ENCODE assay signal across 1 cellular context in genomic region chr6:136787726-136788068, GRCh38.
TF ChIP-seq lines count a peak whose summit lies in the region.

No MANE protein-coding gene starts in this region.

TF ChIP-seq in GM23338, 12 proteins besides CTCF, POLR2A, EP300 and RAD21:
- no peak for TF ChIP-seq ZNF462 (CRISPR knock-in tag; IDR thresholded peaks at IDR 0.05)
- TF ChIP-seq, protein P1, sequence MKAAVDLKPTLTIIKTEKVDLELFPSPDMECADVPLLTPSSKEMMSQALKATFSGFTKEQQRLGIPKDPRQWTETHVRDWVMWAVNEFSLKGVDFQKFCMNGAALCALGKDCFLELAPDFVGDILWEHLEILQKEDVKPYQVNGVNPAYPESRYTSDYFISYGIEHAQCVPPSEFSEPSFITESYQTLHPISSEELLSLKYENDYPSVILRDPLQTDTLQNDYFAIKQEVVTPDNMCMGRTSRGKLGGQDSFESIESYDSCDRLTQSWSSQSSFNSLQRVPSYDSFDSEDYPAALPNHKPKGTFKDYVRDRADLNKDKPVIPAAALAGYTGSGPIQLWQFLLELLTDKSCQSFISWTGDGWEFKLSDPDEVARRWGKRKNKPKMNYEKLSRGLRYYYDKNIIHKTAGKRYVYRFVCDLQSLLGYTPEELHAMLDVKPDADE (IDR thresholded peaks at IDR 0.05), result no peak
- TF ChIP-seq POLR2AphosphoS5 (IDR thresholded peaks at IDR 0.05; ENCODE audit: low read depth), result no peak
- no peak for TF ChIP-seq CREB1 (CRISPR knock-in tag; IDR thresholded peaks at IDR 0.05; ENCODE audit: low read depth)
- no peak for TF ChIP-seq JUNB (IDR thresholded peaks at IDR 0.05; ENCODE audit: unreplicated experiment)
- no peak for TF ChIP-seq EZH2 (IDR thresholded peaks at IDR 0.05; ENCODE audit: low read depth, unreplicated experiment)
- no peak for TF ChIP-seq NANOG (IDR thresholded peaks at IDR 0.05; ENCODE audit: borderline replicate concordance)
- TF ChIP-seq ZNF331 (CRISPR knock-in tag; IDR thresholded peaks at IDR 0.05; ENCODE audit: low read depth), result no peak
- TF ChIP-seq ZNF114 (CRISPR knock-in tag; IDR thresholded peaks at IDR 0.05), result no peak
- no peak for TF ChIP-seq STAT1 (IDR thresholded peaks at IDR 0.05; ENCODE audit: unreplicated experiment)
- no peak for TF ChIP-seq EZH2phosphoT487 (IDR thresholded peaks at IDR 0.05; ENCODE audit: unreplicated experiment)
- TF ChIP-seq REST (IDR thresholded peaks at IDR 0.05; ENCODE audit: unreplicated experiment), result no peak
